ENCODE assay signal across 12 cellular contexts in genomic region chr3:13866406-13866965, GRCh38. TPM values are rescaled to one million over a fixed set of nuclear protein-coding genes. Genes with fewer than 3 reads are reported as not detected.
DNase-seq lines count a peak whose midpoint lies in the region; ATAC-seq lines count a peak whose summit lies in the region.
"Had no signal": no experiment of that assay in that cellular context is flagged by ENCODE, and none has a peak within 500 bp of the region (broad histone marks: within the 10 kb centered on the region; RNA-seq: fewer than 3 reads in every experiment).

No MANE protein-coding gene starts in this region.

- H3K9me3 Mint-ChIP-seq in activated naive CD8-positive, alpha-beta T cell treated with anti-CD3 and anti-CD28 coated beads, Interleukin-2, amount 10 ng/mL, durations not matched to agents 7 days and 5 days = no peaks in the 10 kb centered on the region

- POLR2A ChIA-PET in activated naive CD8-positive, alpha-beta T cell treated with anti-CD3 and anti-CD28 coated beads, Interleukin-2, amount 10 ng/mL, durations not matched to agents 7 days and 5 days (lab: Charles Lee) = interaction anchor here (0.7 to 0.9 kb wide), 2 partner anchors 148 to 256 kb away, joined by 3 to 4 read pairs; no protein-coding TSS in a partner anchor

- H3K27me3 ChIP-seq in MG63 = no peaks in the 10 kb centered on the region
- H3K27me3 ChIP-seq: upper lobe of right lung had no signal

- H3K4me1 Mint-ChIP-seq in activated naive CD8-positive, alpha-beta T cell treated with anti-CD3 and anti-CD28 coated beads, Interleukin-2, amount 10 ng/mL, durations not matched to agents 7 days and 5 days = peaks cover 17% of the 10 kb centered on the region

- H3K4me3 ChIP-seq in MG63 = no peak overlapping the region
- H3K4me3 ChIP-seq: SK-N-MC, upper lobe of right lung had no signal

- H3K4me3 Mint-ChIP-seq in activated naive CD8-positive, alpha-beta T cell treated with anti-CD3 and anti-CD28 coated beads, Interleukin-2, amount 10 ng/mL, durations not matched to agents 7 days and 5 days = peak overlapping the region; percentile 63

- DNase-seq in MG63 (peak; percentile 19), hepatic stellate cell (ENCODE audit: low spot score) (no peak), NCI-H526 (lab: John Stamatoyannopoulos, UW) (no peak)
- peak; percentile 57 for DNase-seq in activated CD4-positive, alpha-beta T cell treated with anti-CD3 and anti-CD28 coated beads, Interleukin-2, amount 50 U/mL, for 1 hour
- DNase-seq in activated naive CD8-positive, alpha-beta T cell treated with anti-CD3 and anti-CD28 coated beads, Interleukin-2, amount 10 ng/mL, durations not matched to agents 7 days and 5 days = peak; percentile 47
- peak in 2 of 3 donors; percentile 12 to 15 for DNase-seq in stimulated activated CD4-positive, alpha-beta T cell treated with anti-CD3 and anti-CD28 coated beads, TNF-alpha, amount 100 ng/mL, for 1 hour (ENCODE audit: low read depth in 3 of 3, low spot score in 1 of 3)
- DNase-seq: erythroblast, upper lobe of right lung had no signal

- H3K36me3 ChIP-seq in MG63 = no peaks in the 10 kb centered on the region
- H3K36me3 ChIP-seq: upper lobe of right lung had no signal

- H3K27me3 Mint-ChIP-seq in activated naive CD8-positive, alpha-beta T cell treated with anti-CD3 and anti-CD28 coated beads, Interleukin-2, amount 10 ng/mL, durations not matched to agents 7 days and 5 days = peaks cover 19% of the 10 kb centered on the region

- no peaks in the 10 kb centered on the region for H3K9me3 ChIP-seq in MG63
- H3K9me3 ChIP-seq: upper lobe of right lung had no signal

- ATAC-seq in activated naive CD8-positive, alpha-beta T cell treated with anti-CD3 and anti-CD28 coated beads, Interleukin-2, amount 10 ng/mL, durations not matched to agents 7 days and 5 days (ENCODE audit: low read depth) = peak; percentile 80
- no peak for ATAC-seq in HG03565 (IDR thresholded peaks at IDR 0.05; ENCODE audit: unreplicated experiment)
- ATAC-seq in HG02884 (IDR thresholded peaks at IDR 0.05; ENCODE audit: unreplicated experiment) = no peak
- ATAC-seq: upper lobe of right lung had no signal

- H3K36me3 Mint-ChIP-seq in activated naive CD8-positive, alpha-beta T cell treated with anti-CD3 and anti-CD28 coated beads, Interleukin-2, amount 10 ng/mL, durations not matched to agents 7 days and 5 days = peaks cover 2% of the 10 kb centered on the region

- H3K27ac Mint-ChIP-seq in activated naive CD8-positive, alpha-beta T cell treated with anti-CD3 and anti-CD28 coated beads, Interleukin-2, amount 10 ng/mL, durations not matched to agents 7 days and 5 days = peak overlapping the region; percentile 79

RNA-seq across cellular contexts. Expression of gene WNT7A, which starts 13.4 kb away (rescaled TPM):
- total RNA-seq in MG63 (2014; rRNA removed; shearing (Covaris generic); ENCODE audit: low replicate concordance) = not detected in 2 replicates
- total RNA-seq in activated naive CD8-positive, alpha-beta T cell treated with anti-CD3 and anti-CD28 coated beads, Interleukin-2, amount 10 ng/mL, durations not matched to agents 7 days and 5 days = 1 to 10 TPM; 1.5 TPM
- total RNA-seq: NCI-H460 had no signal

Comparison
In these comparisons a context has a peak if more than half of its experiments do, and no peak if none do; other contexts are left out.
1. DNase-seq: peak in MG63 (single experiment), activated CD4-positive, alpha-beta T cell treated with anti-CD3 and anti-CD28 coated beads, Interleukin-2, amount 50 U/mL, for 1 hour (single experiment), activated naive CD8-positive, alpha-beta T cell treated with anti-CD3 and anti-CD28 coated beads, Interleukin-2, amount 10 ng/mL, durations not matched to agents 7 days and 5 days (single experiment) and stimulated activated CD4-positive, alpha-beta T cell treated with anti-CD3 and anti-CD28 coated beads, TNF-alpha, amount 100 ng/mL, for 1 hour (2 of 3); none in hepatic stellate cell (single experiment) and NCI-H526 (0 of 2).